ENCODE assay signal across 12 cellular contexts in genomic region chr6:11722805-11723631, GRCh38. TPM values are rescaled to one million over a fixed set of nuclear protein-coding genes. Genes with fewer than 3 reads are reported as not detected.
DNase-seq lines count a peak whose midpoint lies in the region; ATAC-seq and TF ChIP-seq lines count a peak whose summit lies in the region.
"Had no signal": no experiment of that assay in that cellular context is flagged by ENCODE, and none has a peak within 500 bp of the region (broad histone marks: within the 10 kb centered on the region; RNA-seq: fewer than 3 reads in every experiment).

No MANE protein-coding gene starts in this region.

- CTCF ChIA-PET in activated CD4-positive, alpha-beta T cell treated with anti-CD3 and anti-CD28 coated beads, Interleukin-2, amount 10 ng/mL, durations not matched to agents 7 days and 5 days (lab: Charles Lee): interaction anchor here (1.4 to 3.0 kb wide), 4 partner anchors 8 to 152 kb away, joined by 3 to 16 read pairs (median 9); no protein-coding TSS in a partner anchor

- peak overlapping the region; percentile 51 for H3K27ac Mint-ChIP-seq in activated CD4-positive, alpha-beta T cell treated with anti-CD3 and anti-CD28 coated beads, Interleukin-2, amount 10 ng/mL, durations not matched to agents 7 days and 5 days
- peak overlapping the region; percentile 98 for H3K27ac Mint-ChIP-seq in T-helper 17 cell
- H3K27ac Mint-ChIP-seq in nephron progenitor cell: peak overlapping the region; percentile 44

- ATAC-seq in GM21576 (IDR thresholded peaks at IDR 0.05; ENCODE audit: unreplicated experiment) (peak; percentile 54), T-helper 17 cell (peak; percentile 70), HG03135 (IDR thresholded peaks at IDR 0.05; ENCODE audit: unreplicated experiment) (no peak)
- ATAC-seq: psoas muscle had no signal

- H3K4me1 Mint-ChIP-seq in activated CD4-positive, alpha-beta T cell treated with anti-CD3 and anti-CD28 coated beads, Interleukin-2, amount 10 ng/mL, durations not matched to agents 7 days and 5 days: peaks cover 43% of the 10 kb centered on the region
- H3K4me1 Mint-ChIP-seq in T-helper 17 cell: peaks cover 41% of the 10 kb centered on the region
- peaks cover 20% of the 10 kb centered on the region for H3K4me1 Mint-ChIP-seq in nephron progenitor cell

- peaks cover 21% of the 10 kb centered on the region for H3K36me3 Mint-ChIP-seq in activated CD4-positive, alpha-beta T cell treated with anti-CD3 and anti-CD28 coated beads, Interleukin-2, amount 10 ng/mL, durations not matched to agents 7 days and 5 days (ENCODE audit: low read depth)
- H3K36me3 Mint-ChIP-seq in T-helper 17 cell (ENCODE audit: low read depth): peaks cover 8% of the 10 kb centered on the region
- no peaks in the 10 kb centered on the region for H3K36me3 Mint-ChIP-seq in nephron progenitor cell (ENCODE audit: low read depth)

- POLR2A ChIA-PET in activated CD4-positive, alpha-beta T cell treated with anti-CD3 and anti-CD28 coated beads, Interleukin-2, amount 10 ng/mL, durations not matched to agents 7 days and 5 days (lab: Charles Lee): interaction anchor here (0.5 kb wide), 1 partner anchor 133 kb away, joined by 3 read pairs; no protein-coding TSS in a partner anchor

- peaks cover 2% of the 10 kb centered on the region for H3K9me3 Mint-ChIP-seq in activated CD4-positive, alpha-beta T cell treated with anti-CD3 and anti-CD28 coated beads, Interleukin-2, amount 10 ng/mL, durations not matched to agents 7 days and 5 days
- H3K9me3 Mint-ChIP-seq in nephron progenitor cell: peaks cover 7% of the 10 kb centered on the region

- TF ChIP-seq CTCF in nephron progenitor cell (IDR thresholded peaks at IDR 0.05): no peak

- H3K9me3 ChIP-seq in T-helper 17 cell (ENCODE audit: control insufficient read depth, low read length, poor library complexity, severe bottlenecking): no peaks in the 10 kb centered on the region
- H3K9me3 ChIP-seq: psoas muscle had no signal

- no peak for DNase-seq in activated CD4-positive, alpha-beta T cell treated with anti-CD3 and anti-CD28 coated beads, Interleukin-2, amount 10 ng/mL, durations not matched to agents 7 days and 5 days
- no peak for DNase-seq in activated CD4-positive, alpha-beta T cell treated with anti-CD3 and anti-CD28 coated beads for 4 hours
- no peak for DNase-seq in T-helper 17 cell
- DNase-seq in nephron progenitor cell: no peak
- DNase-seq in NCI-H524 treated with DMSO at 0.1 percent for 48 hours (lab: John Stamatoyannopoulos, UW): no peak
- no peak for DNase-seq in effector CD4-positive, alpha-beta T cell
- DNase-seq: kidney, MV-4-11, NCI-H226, psoas muscle had no signal

- H3K4me3 Mint-ChIP-seq in activated CD4-positive, alpha-beta T cell treated with anti-CD3 and anti-CD28 coated beads, Interleukin-2, amount 10 ng/mL, durations not matched to agents 7 days and 5 days: no peak overlapping the region
- H3K4me3 Mint-ChIP-seq in T-helper 17 cell (peak overlapping the region; percentile 89), nephron progenitor cell (no peak overlapping the region)

- no peaks in the 10 kb centered on the region for H3K27me3 Mint-ChIP-seq in activated CD4-positive, alpha-beta T cell treated with anti-CD3 and anti-CD28 coated beads, Interleukin-2, amount 10 ng/mL, durations not matched to agents 7 days and 5 days
- H3K27me3 Mint-ChIP-seq in T-helper 17 cell (no peaks in the 10 kb centered on the region), nephron progenitor cell (ENCODE audit: low read depth, poor library complexity) (peaks cover 5% of the 10 kb centered on the region)

RNA-seq across cellular contexts. Expression of gene ADTRP, which starts 55.6 kb away (rescaled TPM):
- total RNA-seq in activated CD4-positive, alpha-beta T cell treated with anti-CD3 and anti-CD28 coated beads, Interleukin-2, amount 10 ng/mL, durations not matched to agents 7 days and 5 days: 1 to 10 TPM; 2.4 to 2.5 TPM
- total RNA-seq in T-helper 17 cell: 10 to 100 TPM; 24.6 to 43.4 TPM
- total RNA-seq: psoas muscle had no signal

Comparison
In these comparisons a context has a peak if more than half of its experiments do, and no peak if none do; other contexts are left out.
1. H3K27ac Mint-ChIP-seq: peak in every context shown above with its lines; median percentile 98 in T-helper 17 cell; 51 in activated CD4-positive, alpha-beta T cell treated with anti-CD3 and anti-CD28 coated beads, Interleukin-2, amount 10 ng/mL, durations not matched to agents 7 days and 5 days; 44 in nephron progenitor cell.
2. RNA of gene ADTRP, which starts 55.6 kb away (total RNA-seq): 24.6 to 43.4 TPM in T-helper 17 cell; 2.4 to 2.5 TPM in activated CD4-positive, alpha-beta T cell treated with anti-CD3 and anti-CD28 coated beads, Interleukin-2, amount 10 ng/mL, durations not matched to agents 7 days and 5 days; every median in the first group is over 4 times any median in the second.